ENCODE assay signal across 8 cellular contexts in the genomic region with DNA sequence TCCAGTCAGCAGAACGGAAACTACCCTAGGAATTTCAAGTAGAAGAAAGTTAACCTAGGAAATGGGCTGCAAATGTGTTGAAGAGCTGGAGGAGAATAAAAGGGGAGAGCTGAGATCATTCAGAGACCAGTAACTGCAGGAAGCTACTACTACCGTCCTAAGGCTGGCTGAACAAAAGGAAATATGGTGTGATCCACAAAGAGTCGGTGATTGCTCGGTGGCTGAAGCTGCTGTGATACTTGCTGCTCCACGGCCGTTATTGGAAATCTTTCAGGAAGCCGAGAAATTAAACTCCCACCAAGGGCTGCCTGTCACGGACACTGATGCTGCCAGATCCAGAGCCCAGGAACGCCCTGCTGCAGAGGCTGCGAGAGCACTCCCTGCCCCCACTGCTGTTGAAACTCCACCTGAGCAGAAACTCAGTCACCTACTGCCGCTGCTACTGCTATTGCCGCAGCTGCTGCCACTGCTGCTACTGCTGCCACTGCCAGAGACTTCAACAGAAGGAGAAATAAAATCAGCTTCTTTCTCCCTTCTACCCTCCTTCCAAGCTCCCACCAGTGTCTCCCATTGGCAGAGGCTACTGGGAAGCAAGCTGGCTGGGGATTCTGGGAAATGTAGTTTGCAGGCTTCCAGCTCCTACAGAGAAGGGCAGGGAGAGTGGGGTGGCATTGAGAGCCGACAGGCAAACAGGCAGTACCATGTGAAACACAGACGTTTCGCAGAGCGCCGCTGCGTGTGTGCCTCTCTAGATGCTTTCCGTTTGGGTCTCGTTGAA.
DNase-seq lines count a peak whose midpoint lies in the region; ATAC-seq and TF ChIP-seq lines count a peak whose summit lies in the region.

No MANE protein-coding gene starts in this region.

- peak overlapping the region; percentile 55 to 91 (median 81) for H3K4me3 ChIP-seq in liver (ENCODE audit: low read depth in 1 of 3, low read length in 3 of 3)

- H3K9me3 ChIP-seq in liver (ENCODE audit: control insufficient read depth in 4 of 4, low read length in 3 of 4) = no peaks in the 10 kb centered on the region

- DNase-seq in ACHN = peak; percentile 70
- DNase-seq in NCI-H510A (lab: John Stamatoyannopoulos, UW) = peak; percentile 61
- peak; percentile 19 to 21 for DNase-seq in activated CD4-positive, alpha-beta T cell treated with anti-CD3 and anti-CD28 coated beads, Interleukin-2, amount 50 U/mL, for 4 hours
- DNase-seq in effector CD8-positive, alpha-beta T cell (lab: John Stamatoyannopoulos, UW) = peak; percentile 15
- DNase-seq in stimulated activated CD4-positive, alpha-beta T cell treated with anti-CD3 and anti-CD28 coated beads, Interleukin-4, amount 100 ng/mL, for 48 hours (ENCODE audit: low read depth in 2 of 2) = peak; percentile 21 to 23

- no peaks in the 10 kb centered on the region for H3K36me3 ChIP-seq in liver (ENCODE audit: control insufficient read depth in 4 of 4, insufficient read depth in 3 of 4, low read depth in 1 of 4, low read length in 3 of 4)

- peak overlapping the region; percentile 0 to 83 for H3K9ac ChIP-seq in liver (ENCODE audit: low read depth in 1 of 2, low read length in 2 of 2)

- TF ChIP-seq RAD21 in liver (IDR thresholded peaks at IDR 0.05) = peak; percentile 38 to 54

- TF ChIP-seq CTCF in liver (IDR thresholded peaks at IDR 0.05; ENCODE audit: low read depth, low read length, missing input control) = no peak

- H3K4me1 ChIP-seq in liver (ENCODE audit: control insufficient read depth in 4 of 4, insufficient read depth in 4 of 4, low read length in 3 of 4) = peaks cover 16 to 54% (median 49%) of the 10 kb centered on the region in 4 donors

- ATAC-seq in GM18867 (IDR thresholded peaks at IDR 0.05; ENCODE audit: unreplicated experiment) (peak; percentile 37), HG03196 (IDR thresholded peaks at IDR 0.05; ENCODE audit: unreplicated experiment) (peak; percentile 39)

- in situ Hi-C loops in ACHN (cut with HindIII; ENCODE audit: low pct_ligation_motif_present, low pct_unique_long_range_greater_than_20kb, low sequenced_read_pairs) = no loop called here

- 6% methylated on average over 20 of the region's 20 CpGs for WGBS in liver

- peak overlapping the region; percentile 86 to 90 for H3K27ac ChIP-seq in liver (ENCODE audit: low read depth in 1 of 2, low read length in 2 of 2)

- no peaks in the 10 kb centered on the region for H3K27me3 ChIP-seq in liver (ENCODE audit: control insufficient read depth in 4 of 4, insufficient read depth in 4 of 4, low read length in 3 of 4)

TF ChIP-seq in liver, 16 proteins besides CTCF, POLR2A, EP300 and RAD21:
- TF ChIP-seq YY1 (IDR thresholded peaks at IDR 0.05) (peak; percentile 83), HNF4A (conservative IDR thresholded peaks at IDR 0.05) (no peak), SP1 (IDR thresholded peaks at IDR 0.05) (peak; percentile 35), TAF1 (conservative IDR thresholded peaks at IDR 0.05) (peak; percentile 77), REST (IDR thresholded peaks at IDR 0.05) (peak; percentile 63), RXRA (IDR thresholded peaks at IDR 0.05) (peak in 1 of 2 donors; percentile 23), NR2F2 (IDR thresholded peaks at IDR 0.05) (no peak), FOXA1 (IDR thresholded peaks at IDR 0.05) (no peak)
- TF ChIP-seq, protein P1, sequence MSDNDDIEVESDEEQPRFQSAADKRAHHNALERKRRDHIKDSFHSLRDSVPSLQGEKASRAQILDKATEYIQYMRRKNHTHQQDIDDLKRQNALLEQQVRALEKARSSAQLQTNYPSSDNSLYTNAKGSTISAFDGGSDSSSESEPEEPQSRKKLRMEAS (IDR thresholded peaks at IDR 0.05) = peak; percentile 16
- TF ChIP-seq, protein P2, sequence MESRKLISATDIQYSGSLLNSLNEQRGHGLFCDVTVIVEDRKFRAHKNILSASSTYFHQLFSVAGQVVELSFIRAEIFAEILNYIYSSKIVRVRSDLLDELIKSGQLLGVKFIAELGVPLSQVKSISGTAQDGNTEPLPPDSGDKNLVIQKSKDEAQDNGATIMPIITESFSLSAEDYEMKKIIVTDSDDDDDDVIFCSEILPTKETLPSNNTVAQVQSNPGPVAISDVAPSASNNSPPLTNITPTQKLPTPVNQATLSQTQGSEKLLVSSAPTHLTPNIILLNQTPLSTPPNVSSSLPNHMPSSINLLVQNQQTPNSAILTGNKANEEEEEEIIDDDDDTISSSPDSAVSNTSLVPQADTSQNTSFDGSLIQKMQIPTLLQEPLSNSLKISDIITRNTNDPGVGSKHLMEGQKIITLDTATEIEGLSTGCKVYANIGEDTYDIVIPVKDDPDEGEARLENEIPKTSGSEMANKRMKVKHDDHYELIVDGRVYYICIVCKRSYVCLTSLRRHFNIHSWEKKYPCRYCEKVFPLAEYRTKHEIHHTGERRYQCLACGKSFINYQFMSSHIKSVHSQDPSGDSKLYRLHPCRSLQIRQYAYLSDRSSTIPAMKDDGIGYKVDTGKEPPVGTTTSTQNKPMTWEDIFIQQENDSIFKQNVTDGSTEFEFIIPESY (IDR thresholded peaks at IDR 0.05) = no peak

Comparison
In these comparisons a context has a peak if more than half of its experiments do, and no peak if none do; other contexts are left out.
1. Peak in every context shown above with its lines: DNase-seq, ATAC-seq, H3K4me3 ChIP-seq and H3K27ac ChIP-seq.
2. DNase-seq: peak in every context shown above with its lines; median percentile 70 in ACHN; 61 in NCI-H510A; 22 in stimulated activated CD4-positive, alpha-beta T cell treated with anti-CD3 and anti-CD28 coated beads, Interleukin-4, amount 100 ng/mL, for 48 hours; 20 in activated CD4-positive, alpha-beta T cell treated with anti-CD3 and anti-CD28 coated beads, Interleukin-2, amount 50 U/mL, for 4 hours; 15 in effector CD8-positive, alpha-beta T cell.